34 cellular contexts compared by ENCODE assay signal in the genomic region with DNA sequence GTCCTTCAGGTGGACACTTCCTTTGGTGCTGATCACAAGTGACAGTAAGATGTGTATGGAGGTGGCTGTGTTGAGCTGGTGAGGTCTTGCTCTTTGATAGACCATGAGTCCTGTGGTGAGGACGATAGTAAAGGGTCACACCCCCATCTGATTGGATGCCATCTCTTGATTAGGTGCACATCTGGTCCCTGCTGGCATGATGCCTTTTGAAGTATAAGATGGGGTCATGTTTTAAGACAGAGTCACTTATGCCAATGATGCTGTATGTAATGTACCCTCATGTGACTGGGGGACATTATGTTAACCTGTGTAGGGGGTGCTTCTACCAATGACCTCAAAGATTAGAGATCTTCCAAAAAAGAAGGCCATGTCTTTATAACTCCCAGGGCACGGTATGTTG.
"Had no signal": no experiment of that assay in that cellular context is flagged by ENCODE, and none has a peak within 500 bp of the region (broad histone marks: within the 10 kb centered on the region; RNA-seq: fewer than 3 reads in every experiment).

No MANE protein-coding gene starts in this region.

- H3K36me3 ChIP-seq: adrenal gland, ascending aorta, brain microvascular endothelial cell, breast epithelium, cardiac muscle cell had no signal

- H3K27me3 ChIP-seq: adrenal gland, ascending aorta, body of pancreas, brain microvascular endothelial cell, breast epithelium, cardiac muscle cell had no signal

- FAIRE-seq: astrocyte, bronchial epithelial cell had no signal

- H3K4me3 ChIP-seq: adrenal gland, ascending aorta, body of pancreas, breast epithelium, cardiac muscle cell had no signal

- H3K9me3 ChIP-seq: adrenal gland, ascending aorta, breast epithelium had no signal

- ATAC-seq: activated naive CD4-positive, alpha-beta T cell treated with anti-CD3 and anti-CD28 coated beads, Interleukin-2, amount 50 U/mL, for 72 hours; activated naive CD8-positive, alpha-beta T cell treated with anti-CD3 and anti-CD28 coated beads, Interleukin-2, amount 50 U/mL, for 24 hours; activated T-cell treated with anti-CD3 and anti-CD28 coated beads, Interleukin-2, amount 50 U/mL, for 4 hours; activated T-cell treated with anti-CD3 and anti-CD28 coated beads, Interleukin-2, amount 50 U/mL, for 72 hours; activated T-helper 17 cell treated with anti-CD3 and anti-CD28 coated beads, Interleukin-2, amount 50 U/mL, for 72 hours; body of pancreas had no signal

- H3K27ac ChIP-seq: adrenal gland, ascending aorta, body of pancreas, brain microvascular endothelial cell, breast epithelium, cardiac muscle cell had no signal

- H3K4me1 ChIP-seq: adrenal gland, ascending aorta, body of pancreas, breast epithelium had no signal

- DNase-seq: activated effector memory CD4-positive, alpha-beta T cell treated with anti-CD3 and anti-CD28 coated beads, Interleukin-2, amount 50 U/mL, for 16 hours; activated effector memory CD4-positive, alpha-beta T cell treated with Interleukin-2 at 50 U/mL for 16 hours; activated gamma-delta T cell; activated gamma-delta T cell treated with Interleukin-2 at 50 U/mL for 16 hours; activated naive CD4-positive, alpha-beta T cell; activated naive CD4-positive, alpha-beta T cell treated with anti-CD3 and anti-CD28 coated beads for 36 hours; activated naive CD4-positive, alpha-beta T cell treated with anti-CD3 and anti-CD28 coated beads, Interleukin-2, amount 10 ng/mL, durations not matched to agents 7 days and 5 days; activated naive CD4-positive, alpha-beta T cell treated with anti-CD3 and anti-CD28 coated beads, Interleukin-2, amount 50 U/mL, for 16 hours; activated naive CD4-positive, alpha-beta T cell treated with Interleukin-2 at 50 U/mL for 16 hours; activated naive CD8-positive, alpha-beta T cell treated with anti-CD3 and anti-CD28 coated beads for 36 hours; activated naive CD8-positive, alpha-beta T cell treated with anti-CD3 and anti-CD28 coated beads, Interleukin-2, amount 10 ng/mL, durations not matched to agents 7 days and 5 days; activated naive CD8-positive, alpha-beta T cell treated with anti-CD3 and anti-CD28 coated beads, Interleukin-2, amount 50 U/mL, for 24 hours; activated T-cell treated with anti-CD3 and anti-CD28 coated beads, Interleukin-2, amount 50 U/mL, for 1 hour; activated T-cell treated with anti-CD3 and anti-CD28 coated beads, Interleukin-2, amount 50 U/mL, for 24 hours; activated T-cell treated with anti-CD3 and anti-CD28 coated beads, Interleukin-2, amount 50 U/mL, for 4 hours; activated T-cell treated with anti-CD3 and anti-CD28 coated beads, Interleukin-2, amount 50 U/mL, for 48 hours; activated T-cell treated with anti-CD3 and anti-CD28 coated beads, Interleukin-2, amount 50 U/mL, for 72 hours; adrenal gland; amniotic stem cell; amygdala; anterior cingulate cortex; aorta; body of pancreas; brain microvascular endothelial cell; caudate nucleus; central memory CD4-positive, alpha-beta T cell; cerebellar nuclear complex had no signal
